34 cellular contexts compared by ENCODE assay signal in genomic region chrX:122579521-122579920, GRCh38.
DNase-seq lines count a peak whose midpoint lies in the region; ATAC-seq, FAIRE-seq and TF ChIP-seq lines count a peak whose summit lies in the region.
"Had no signal": no experiment of that assay in that cellular context is flagged by ENCODE, and none has a peak within 500 bp of the region (broad histone marks: within the 10 kb centered on the region; RNA-seq: fewer than 3 reads in every experiment).

No MANE protein-coding gene starts in this region.

- CTCF ChIA-PET in A549 (lab: Yijun Ruan, JAX): no interaction called here

- no peak overlapping the region for H3K4me2 ChIP-seq in A549

- H3K4me3 ChIP-seq in A549: no peak overlapping the region
- no peak overlapping the region for H3K4me3 ChIP-seq in foreskin fibroblast (ENCODE audit: low read depth in 1 of 2, low read length in 2 of 2)
- H3K4me3 ChIP-seq: ascending aorta, HAP-1, ovary, SJSA1 had no signal

- H3K27ac ChIP-seq in A549: no peak overlapping the region
- H3K27ac ChIP-seq: ascending aorta, ovary, SJSA1, WERI-Rb-1 had no signal

- TF ChIP-seq POLR2A in A549 (IDR thresholded peaks at IDR 0.05; ENCODE audit: low read length): no peak

- no peaks in the 10 kb centered on the region for H3K4me1 Mint-ChIP-seq in natural killer cell treated with Interleukin-12 subunit alpha and Interleukin-12 subunit beta and Interleukin-15 and Interleukin-18, amount 100 ng/mL, for 72 hours (ENCODE audit: low read depth in 2 of 2)
- H3K4me1 Mint-ChIP-seq: activated naive CD8-positive, alpha-beta T cell treated with anti-CD3 and anti-CD28 coated beads, Interleukin-2, amount 10 ng/mL, durations not matched to agents 7 days and 5 days; endodermal cell had no signal

- DNase-seq in A549 (ENCODE audit: low read depth in 1 of 2, low spot score in 1 of 2) (no peak), GM04504 (ENCODE audit: low read depth) (peak; percentile 19), astrocyte of the hippocampus (ENCODE audit: low read depth, low spot score) (peak; percentile 10), foreskin fibroblast (peak; percentile 32 to 54), NAMALWA (ENCODE audit: low spot score) (no peak)
- no peak for DNase-seq in natural killer cell treated with Interleukin-12 subunit alpha and Interleukin-12 subunit beta and Interleukin-15 and Interleukin-18, amount 100 ng/mL, for 72 hours (ENCODE audit: low spot score)
- DNase-seq in activated effector memory CD4-positive, alpha-beta T cell treated with anti-CD3 and anti-CD28 coated beads, Interleukin-2, amount 50 U/mL, for 16 hours: no peak
- DNase-seq: 8988T; activated CD4-positive, alpha-beta T cell treated with anti-CD3 and anti-CD28 coated beads for 48 hours; activated gamma-delta T cell; activated naive CD8-positive, alpha-beta T cell treated with anti-CD3 and anti-CD28 coated beads, Interleukin-2, amount 10 ng/mL, durations not matched to agents 7 days and 5 days; activated T-cell treated with anti-CD3 and anti-CD28 coated beads, Interleukin-2, amount 50 U/mL, for 1 hour; CD8-positive, alpha-beta T cell; central memory CD4-positive, alpha-beta T cell; dermis blood vessel endothelial cell; endodermal cell; hippocampal formation; left colon; NCI-H1092; NCI-H1694; NCI-H446 treated with DMSO at 0.1 percent for 48 hours; ovary; small intestine; stimulated activated naive CD4-positive, alpha-beta T cell; T1000; WERI-Rb-1 had no signal

- H3K4me3 Mint-ChIP-seq in natural killer cell treated with Interleukin-12 subunit alpha and Interleukin-12 subunit beta and Interleukin-15 and Interleukin-18, amount 100 ng/mL, for 72 hours: no peak overlapping the region
- H3K4me3 Mint-ChIP-seq: activated naive CD8-positive, alpha-beta T cell treated with anti-CD3 and anti-CD28 coated beads, Interleukin-2, amount 10 ng/mL, durations not matched to agents 7 days and 5 days; CD8-positive, alpha-beta T cell; endodermal cell; type B pancreatic cell had no signal

- no peaks in the 10 kb centered on the region for H3K36me3 Mint-ChIP-seq in natural killer cell treated with Interleukin-12 subunit alpha and Interleukin-12 subunit beta and Interleukin-15 and Interleukin-18, amount 100 ng/mL, for 72 hours
- H3K36me3 Mint-ChIP-seq: activated naive CD8-positive, alpha-beta T cell treated with anti-CD3 and anti-CD28 coated beads, Interleukin-2, amount 10 ng/mL, durations not matched to agents 7 days and 5 days; CD8-positive, alpha-beta T cell; type B pancreatic cell had no signal

- TF ChIP-seq CTCF in A549 (IDR thresholded peaks at IDR 0.05): no peak
- TF ChIP-seq CTCF in foreskin fibroblast (IDR thresholded peaks at IDR 0.05; ENCODE audit: low read depth, low read length): no peak

- H3K9me3 ChIP-seq in A549: no peaks in the 10 kb centered on the region; the same call in 2 of the 3 replicates
- H3K9me3 ChIP-seq: ascending aorta, HAP-1, ovary, SJSA1 had no signal

- peaks cover 0 to 2% of the 10 kb centered on the region in 2 donors for H3K27me3 Mint-ChIP-seq in natural killer cell treated with Interleukin-12 subunit alpha and Interleukin-12 subunit beta and Interleukin-15 and Interleukin-18, amount 100 ng/mL, for 72 hours
- H3K27me3 Mint-ChIP-seq: activated naive CD8-positive, alpha-beta T cell treated with anti-CD3 and anti-CD28 coated beads, Interleukin-2, amount 10 ng/mL, durations not matched to agents 7 days and 5 days; type B pancreatic cell had no signal

- no peaks in the 10 kb centered on the region for H3K4me1 ChIP-seq in A549
- H3K4me1 ChIP-seq: ascending aorta, HAP-1, SJSA1 had no signal

- TF ChIP-seq EP300 in A549 (IDR thresholded peaks at IDR 0.05): no peak

- POLR2A ChIA-PET in A549 (lab: Yijun Ruan, JAX): no interaction called here

- no peak overlapping the region for H3K27ac Mint-ChIP-seq in natural killer cell treated with Interleukin-12 subunit alpha and Interleukin-12 subunit beta and Interleukin-15 and Interleukin-18, amount 100 ng/mL, for 72 hours
- H3K27ac Mint-ChIP-seq: activated naive CD8-positive, alpha-beta T cell treated with anti-CD3 and anti-CD28 coated beads, Interleukin-2, amount 10 ng/mL, durations not matched to agents 7 days and 5 days; CD8-positive, alpha-beta T cell; endodermal cell; type B pancreatic cell had no signal

- 0% methylated on average over 2 of the region's 2 CpGs for WGBS in A549 (ENCODE audit: missing lambda C conversion rate)

- no peak for TF ChIP-seq RAD21 in A549 (conservative IDR thresholded peaks at IDR 0.05 in 1 of 2, IDR thresholded peaks at IDR 0.05 in 1 of 2)

- ATAC-seq in A549 (no peak), HG02884 (IDR thresholded peaks at IDR 0.05; ENCODE audit: unreplicated experiment) (no peak)
- ATAC-seq in natural killer cell treated with Interleukin-12 subunit alpha and Interleukin-12 subunit beta and Interleukin-15 and Interleukin-18, amount 100 ng/mL, for 72 hours: no peak
- ATAC-seq: CD8-positive, alpha-beta T cell; esophagus mucosa; left colon had no signal

- peaks cover 6% of the 10 kb centered on the region for H3K9me3 Mint-ChIP-seq in natural killer cell treated with Interleukin-12 subunit alpha and Interleukin-12 subunit beta and Interleukin-15 and Interleukin-18, amount 100 ng/mL, for 72 hours
- H3K9me3 Mint-ChIP-seq: type B pancreatic cell had no signal

- FAIRE-seq in A549 (lab: Jason Lieb, UNC): peak; percentile 73
- FAIRE-seq: GM12891, RCC 7860 had no signal

TF ChIP-seq in A549, 52 proteins besides CTCF, POLR2A, EP300 and RAD21:
- TF ChIP-seq NR3C1 (IDR thresholded peaks at IDR 0.05): no peak
- no peak for TF ChIP-seq HOXB13 (CRISPR knock-in tag; IDR thresholded peaks at IDR 0.05; ENCODE audit: low read depth)
- TF ChIP-seq MYC (IDR thresholded peaks at IDR 0.05; ENCODE audit: borderline replicate concordance, low read length): no peak
- no peak for TF ChIP-seq TP53 (CRISPR knock-in tag; IDR thresholded peaks at IDR 0.05)
- no peak for TF ChIP-seq ZC3H11A (IDR thresholded peaks at IDR 0.05)
- TF ChIP-seq ZSCAN20 (CRISPR knock-in tag; IDR thresholded peaks at IDR 0.05): no peak
- TF ChIP-seq EHF (CRISPR knock-in tag; IDR thresholded peaks at IDR 0.05): no peak
- no peak for TF ChIP-seq USF2 (IDR thresholded peaks at IDR 0.05)
- TF ChIP-seq FOXS1 (CRISPR knock-in tag; IDR thresholded peaks at IDR 0.05): no peak
- no peak for TF ChIP-seq HEYL (CRISPR knock-in tag; IDR thresholded peaks at IDR 0.05)
- no peak for TF ChIP-seq CBX8 (IDR thresholded peaks at IDR 0.05)
- no peak for TF ChIP-seq JUN (IDR thresholded peaks at IDR 0.05)
- TF ChIP-seq RARB (CRISPR knock-in tag; IDR thresholded peaks at IDR 0.05): no peak
- no peak for TF ChIP-seq KDM5A (IDR thresholded peaks at IDR 0.05)
- TF ChIP-seq CBX2 (IDR thresholded peaks at IDR 0.05; ENCODE audit: borderline replicate concordance, low read depth): no peak
- TF ChIP-seq NPAS2 (CRISPR knock-in tag; IDR thresholded peaks at IDR 0.05; ENCODE audit: borderline replicate concordance): no peak
- no peak for TF ChIP-seq FOSB (CRISPR knock-in tag; IDR thresholded peaks at IDR 0.05)
- no peak for TF ChIP-seq E2F6 (IDR thresholded peaks at IDR 0.05; ENCODE audit: borderline replicate concordance, low read depth)
TF ChIP-seq in A549: peak in this region for 0.

Comparison
In these comparisons a context has a peak if more than half of its experiments do, and no peak if none do; other contexts are left out.
1. DNase-seq: peak in GM04504 (single experiment), astrocyte of the hippocampus (single experiment) and foreskin fibroblast (2 of 2); none in A549 (0 of 2), natural killer cell treated with Interleukin-12 subunit alpha and Interleukin-12 subunit beta and Interleukin-15 and Interleukin-18, amount 100 ng/mL, for 72 hours (single experiment), NAMALWA (single experiment) and activated effector memory CD4-positive, alpha-beta T cell treated with anti-CD3 and anti-CD28 coated beads, Interleukin-2, amount 50 U/mL, for 16 hours (single experiment).